11 cellular contexts compared by ENCODE assay signal in genomic region chr2:134290363-134290762, GRCh38. TPM values are rescaled to one million over a fixed set of nuclear protein-coding genes. Genes with fewer than 3 reads are reported as not detected.
DNase-seq lines count a peak whose midpoint lies in the region; ATAC-seq and TF ChIP-seq lines count a peak whose summit lies in the region.
"Had no signal": no experiment of that assay in that cellular context is flagged by ENCODE, and none has a peak within 500 bp of the region (broad histone marks: within the 10 kb centered on the region; RNA-seq: fewer than 3 reads in every experiment).

No MANE protein-coding gene starts in this region.

- H3K9me3 Mint-ChIP-seq in naive thymus-derived CD4-positive, alpha-beta T cell = no peaks in the 10 kb centered on the region

- H3K79me1 ChIP-seq in IMR-90 (ENCODE audit: low read depth in 1 of 2, low read length in 2 of 2) = peaks cover 21 to 63% of the 10 kb centered on the region in 2 experiments

- no peak overlapping the region for H3K4me3 ChIP-seq in IMR-90 (ENCODE audit: insufficient read depth, low read depth, low read length)
- H3K4me3 ChIP-seq in naive thymus-derived CD4-positive, alpha-beta T cell (ENCODE audit: low read length) = peak overlapping the region; percentile 2

- peaks cover 0 to 39% (median 30%) of the 10 kb centered on the region in 7 donors for H3K4me1 Mint-ChIP-seq in naive thymus-derived CD4-positive, alpha-beta T cell

- no peak overlapping the region for H3K27ac ChIP-seq in IMR-90 (ENCODE audit: insufficient read depth, low read length)
- H3K27ac ChIP-seq in naive thymus-derived CD4-positive, alpha-beta T cell (ENCODE audit: low read depth, low read length) = peak overlapping the region; percentile 33
- H3K27ac ChIP-seq: KMS-11 had no signal

- no peaks in the 10 kb centered on the region for H3K9me3 ChIP-seq in IMR-90 (ENCODE audit: control insufficient read depth, insufficient read depth, low read length)
- no peaks in the 10 kb centered on the region for H3K9me3 ChIP-seq in naive thymus-derived CD4-positive, alpha-beta T cell (ENCODE audit: control insufficient read depth in 2 of 3, low read length in 3 of 3)

- no peak for TF ChIP-seq RAD21 in IMR-90 (IDR thresholded peaks at IDR 0.05; ENCODE audit: low read length)

- in situ Hi-C loops in IMR-90 (cut with MboI; ENCODE audit: low sequenced_read_pairs) = no loop called here

- no peak overlapping the region for H2AK9ac ChIP-seq in IMR-90 (replicated peaks; ENCODE audit: low read depth, low read length, poor library complexity)

- peaks cover 0 to 25% (median 4%) of the 10 kb centered on the region in 5 donors for H3K36me3 Mint-ChIP-seq in naive thymus-derived CD4-positive, alpha-beta T cell

- intact Hi-C loops in IMR-90 (cut with micrococcal nuclease) = no loop called here
- intact Hi-C loops in naive thymus-derived CD4-positive, alpha-beta T cell (cut with micrococcal nuclease) = loop anchor here (1.0 to 5.0 kb wide), 8 partner anchors 8 to 46 kb away; no protein-coding TSS in a partner anchor

- no peak overlapping the region for H2BK5ac ChIP-seq in IMR-90 (ENCODE audit: low read depth, low read length, poor library complexity, severe bottlenecking)

- H2BK20ac ChIP-seq in IMR-90 (ENCODE audit: low read depth, low read length) = no peak overlapping the region

- no peak overlapping the region for H2AFZ ChIP-seq in IMR-90 (replicated peaks; ENCODE audit: low read length, poor library complexity)

- TF ChIP-seq CTCF in IMR-90 (conservative IDR thresholded peaks at IDR 0.05; ENCODE audit: low read depth, low read length) = no peak

- no TSS peak for BruUV-seq in IMR-90 (replicated peaks; lab: Mats Ljungman, UMichigan)

- ATAC-seq in GM18858 (IDR thresholded peaks at IDR 0.05; ENCODE audit: unreplicated experiment) (peak; percentile 39), GM21576 (IDR thresholded peaks at IDR 0.05; ENCODE audit: unreplicated experiment) (peak; percentile 42), IMR-90 (ENCODE audit: low read depth) (no peak)
- ATAC-seq in naive thymus-derived CD4-positive, alpha-beta T cell = peak; percentile 55
- ATAC-seq: Right ventricle myocardium inferior had no signal

- no peak overlapping the region for H3K9ac ChIP-seq in IMR-90 (ENCODE audit: low read depth, low read length)
- H3K9ac ChIP-seq: KMS-11 had no signal

- no peak overlapping the region for H3K4me3 Mint-ChIP-seq in naive thymus-derived CD4-positive, alpha-beta T cell

- no peak overlapping the region for H2BK15ac ChIP-seq in IMR-90 (ENCODE audit: low read depth, low read length)

- H2AK5ac ChIP-seq in IMR-90 (ENCODE audit: low read depth, low read length) = no peak overlapping the region; the same call in 1 of the 2 replicates

- no peak overlapping the region for H3K56ac ChIP-seq in IMR-90 (ENCODE audit: extremely low read depth, insufficient read depth, low read length)

- POLR2A ChIA-PET in IMR-90 (lab: Charles Lee; ENCODE audit: unreplicated experiment) = no interaction called here
- POLR2A ChIA-PET in naive thymus-derived CD4-positive, alpha-beta T cell (lab: Charles Lee) = interaction anchor here (0.9 kb wide), 2 partner anchors 24 to 40 kb away, joined by 3 to 4 read pairs; no protein-coding TSS in a partner anchor

- no peak overlapping the region for H4K91ac ChIP-seq in IMR-90 (ENCODE audit: insufficient read depth, low read depth, low read length)

- peaks cover 5% of the 10 kb centered on the region for H3K4me1 ChIP-seq in IMR-90 (ENCODE audit: control insufficient read depth, insufficient read depth, low read length)
- H3K4me1 ChIP-seq in naive thymus-derived CD4-positive, alpha-beta T cell (ENCODE audit: control insufficient read depth in 2 of 2, insufficient read depth in 2 of 2, low read length in 2 of 2) = peaks cover 48 to 77% of the 10 kb centered on the region in 2 donors

- H3K4me2 ChIP-seq in IMR-90 (ENCODE audit: low read depth, low read length) = no peak overlapping the region
- H3K4me2 ChIP-seq: KMS-11 had no signal

- peaks cover 0 to 8% (median 0%) of the 10 kb centered on the region in 5 donors for H3K27me3 Mint-ChIP-seq in naive thymus-derived CD4-positive, alpha-beta T cell

- no peak overlapping the region for H4K5ac ChIP-seq in IMR-90 (ENCODE audit: low read depth, low read length)

- dilution Hi-C loops in IMR-90 (cut with HindIII; ENCODE audit: low sequenced_read_pairs, unreplicated experiment) = no loop called here

- H3K36me3 ChIP-seq in IMR-90 (ENCODE audit: control insufficient read depth, insufficient read depth, low read length) = peaks cover 11% of the 10 kb centered on the region
- no peaks in the 10 kb centered on the region for H3K36me3 ChIP-seq in naive thymus-derived CD4-positive, alpha-beta T cell (ENCODE audit: control insufficient read depth in 2 of 3, insufficient read depth in 3 of 3, low read length in 3 of 3)

- DNase-seq in IMR-90 (no peak), AG20443 (ENCODE audit: low spot score) (no peak), NCI-H1694 (lab: John Stamatoyannopoulos, UW) (no peak), AG08395 (ENCODE audit: low spot score) (no peak)
- DNase-seq in naive thymus-derived CD4-positive, alpha-beta T cell = peak in 4 of 9 donors; percentile 13 to 37 (median 29)
- DNase-seq in activated CD8-positive, alpha-beta memory T cell treated with anti-CD3 and anti-CD28 coated beads, Interleukin-2, amount 50 U/mL, for 48 hours = no peak
- DNase-seq: midbrain had no signal

- H3K14ac ChIP-seq in IMR-90 (replicated peaks; ENCODE audit: low read depth, low read length) = 0 out of 2 replicates have a peak overlapping the region, but pooled peaks have one; percentile 7

- H3K23ac ChIP-seq in IMR-90 (ENCODE audit: low read depth, low read length) = no peak overlapping the region

- no peak for TF ChIP-seq POLR2A in IMR-90 (IDR thresholded peaks at IDR 0.05; ENCODE audit: low read depth, low read length)

- no peak overlapping the region for H2BK120ac ChIP-seq in IMR-90 (ENCODE audit: low read depth, low read length)

- CTCF ChIA-PET in IMR-90 (lab: Yijun Ruan, JAX) = no interaction called here
- CTCF ChIA-PET in naive thymus-derived CD4-positive, alpha-beta T cell (lab: Charles Lee) = interaction anchor here (1.6 kb wide), 1 partner anchor 45 kb away, joined by 5 read pairs; no protein-coding TSS in a partner anchor

- no peaks in the 10 kb centered on the region for H3K27me3 ChIP-seq in IMR-90 (ENCODE audit: control insufficient read depth, insufficient read depth, low read length)
- H3K27me3 ChIP-seq in naive thymus-derived CD4-positive, alpha-beta T cell (ENCODE audit: control insufficient read depth in 2 of 2, insufficient read depth in 2 of 2, low read length in 2 of 2) = no peaks in the 10 kb centered on the region

- H3K9me1 ChIP-seq in IMR-90 (ENCODE audit: insufficient read depth, low read length) = peaks cover 23% of the 10 kb centered on the region

- no peak overlapping the region for H3K18ac ChIP-seq in IMR-90 (ENCODE audit: low read depth, low read length)

- peaks cover 22% of the 10 kb centered on the region; the same call in 1 of the 2 replicates for H4K20me1 ChIP-seq in IMR-90 (ENCODE audit: insufficient read depth, low read length)

- no peak overlapping the region for H4K8ac ChIP-seq in IMR-90 (ENCODE audit: low read depth in 2 of 2, low read length in 2 of 2)

- H3K27ac Mint-ChIP-seq in naive thymus-derived CD4-positive, alpha-beta T cell = no peak overlapping the region

- H3K4ac ChIP-seq in IMR-90 (ENCODE audit: low read depth, low read length) = no peak overlapping the region

TF ChIP-seq in IMR-90, 13 proteins besides CTCF, POLR2A, EP300 and RAD21:
- TF ChIP-seq RCOR1 (IDR thresholded peaks at IDR 0.05; ENCODE audit: insufficient replicate concordance, low read length) (no peak), FOS (IDR thresholded peaks at IDR 0.05; ENCODE audit: low read depth, low read length) (no peak), BHLHE40 (IDR thresholded peaks at IDR 0.05; ENCODE audit: low read depth, low read length) (no peak), USF2 (IDR thresholded peaks at IDR 0.05; ENCODE audit: low read depth, low read length) (no peak), CHD1 (IDR thresholded peaks at IDR 0.05; ENCODE audit: low read depth, low read length) (no peak), MAZ (IDR thresholded peaks at IDR 0.05; ENCODE audit: borderline replicate concordance, low read depth, low read length) (no peak), SMC3 (IDR thresholded peaks at IDR 0.05; ENCODE audit: low read depth, low read length) (no peak), CEBPB (IDR thresholded peaks at IDR 0.05; ENCODE audit: low read depth, low read length) (no peak), MAFK (IDR thresholded peaks at IDR 0.05; ENCODE audit: low read depth, low read length) (no peak), NFE2L2 (IDR thresholded peaks at IDR 0.05; ENCODE audit: low read depth, low read length) (no peak), RFX5 (IDR thresholded peaks at IDR 0.05; ENCODE audit: low read depth, low read length) (no peak), ELK1 (IDR thresholded peaks at IDR 0.05; ENCODE audit: borderline replicate concordance, low read depth, low read length) (no peak), MXI1 (IDR thresholded peaks at IDR 0.05; ENCODE audit: borderline replicate concordance, low read depth, low read length) (no peak)

RNA-seq across cellular contexts. Expression of gene MGAT5, which starts 36.5 kb away (rescaled TPM):
- 47.8 and 59.9 TPM in 2 replicates for total RNA-seq in IMR-90 (2012; rRNA removed)
- 20.2 and 22.9 TPM in 2 replicates for polyA plus RNA-seq in IMR-90 (2012; rRNA removed)
- polyA plus RNA-seq in IMR-90 (2012; cell fraction: cytosol; rRNA removed) = 16.0 and 23.2 TPM in 2 replicates
- 7.9 and 19.2 TPM in 2 replicates for polyA plus RNA-seq in IMR-90 (2012; cell fraction: nucleus; rRNA removed; ENCODE audit: low replicate concordance)
- 10 to 100 TPM; 35.5 to 48.0 (median 40.3) TPM for total RNA-seq in naive thymus-derived CD4-positive, alpha-beta T cell
- polyA plus RNA-seq in naive thymus-derived CD4-positive, alpha-beta T cell = 1 to 10 TPM; 5.3 to 8.5 TPM
